1 cellular context compared by ENCODE assay signal in the genomic region with DNA sequence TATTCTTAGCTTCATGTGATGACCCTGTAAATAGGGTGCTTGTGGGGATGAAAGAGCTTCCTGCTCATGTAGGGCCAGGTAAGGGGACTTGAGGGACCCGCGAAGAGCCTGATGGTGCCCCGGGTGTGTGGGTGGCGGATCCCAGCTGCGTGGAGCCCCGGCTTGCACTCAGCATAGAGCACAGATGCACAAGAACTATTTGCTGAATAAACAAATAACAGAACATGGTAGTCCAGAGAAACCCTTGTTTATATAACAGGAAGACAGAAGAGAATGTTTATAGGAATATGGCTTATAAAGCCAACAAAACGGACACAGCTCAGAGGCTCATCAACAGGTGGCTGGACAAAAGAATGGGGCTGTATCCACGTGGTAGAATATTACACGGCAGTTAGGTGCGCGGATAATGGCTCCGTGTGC.
TF ChIP-seq lines count a peak whose summit lies in the region.

No MANE protein-coding gene starts in this region.

TF ChIP-seq in A549, 52 proteins besides CTCF, POLR2A, EP300 and RAD21:
- TF ChIP-seq SMC3 (IDR thresholded peaks at IDR 0.05) (no peak), HEYL (CRISPR knock-in tag; IDR thresholded peaks at IDR 0.05) (no peak), HOXA7 (CRISPR knock-in tag; IDR thresholded peaks at IDR 0.05) (no peak), KDM1A (IDR thresholded peaks at IDR 0.05; ENCODE audit: low read depth) (no peak), EHMT2 (IDR thresholded peaks at IDR 0.05; ENCODE audit: low read depth) (no peak), MAFK (IDR thresholded peaks at IDR 0.05; ENCODE audit: partially characterized antibody) (peak; percentile 68)
